8 cellular contexts compared by ENCODE assay signal in the genomic region with DNA sequence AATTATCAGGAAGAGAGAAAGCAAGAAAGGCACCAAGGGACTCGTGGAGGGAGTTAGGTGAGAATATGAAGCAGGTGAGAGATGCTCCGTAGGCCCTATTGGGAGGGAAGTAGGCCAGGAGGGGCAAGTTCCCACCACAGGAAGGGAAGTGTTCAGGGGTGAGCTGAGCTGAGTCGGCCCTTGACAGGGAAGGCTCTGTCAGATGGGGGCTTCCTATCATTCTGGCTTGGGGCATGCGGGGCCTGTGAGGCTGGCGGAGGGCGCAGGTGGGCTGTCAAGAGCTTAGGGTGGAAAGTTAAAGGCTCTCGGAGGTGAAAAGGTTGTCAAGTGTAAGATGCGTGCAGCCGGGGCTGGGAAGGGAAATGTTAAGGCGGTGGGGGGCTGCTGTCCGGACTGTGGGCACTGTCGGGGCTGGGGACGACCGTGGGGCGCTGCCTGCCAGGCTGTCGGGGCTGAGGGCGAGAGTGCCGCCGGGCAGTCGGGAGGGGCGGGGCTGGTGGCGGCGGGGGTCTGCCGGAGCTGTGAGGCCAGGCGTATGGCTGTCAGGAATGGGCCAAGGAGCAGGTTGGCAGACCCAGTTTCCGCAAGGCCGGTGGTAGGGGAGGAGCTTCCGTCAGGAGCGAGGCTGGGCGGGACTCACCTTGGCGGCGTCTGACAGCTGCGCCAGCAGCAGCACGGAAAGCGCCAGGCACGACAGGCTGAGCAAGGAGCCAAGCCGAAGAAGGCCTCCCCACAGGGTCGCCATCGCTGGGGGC. TPM values are rescaled to one million over a fixed set of nuclear protein-coding genes. Genes with fewer than 3 reads are reported as not detected.
DNase-seq lines count a peak whose midpoint lies in the region; ATAC-seq and TF ChIP-seq lines count a peak whose summit lies in the region.

No MANE protein-coding gene starts in this region.

- POLR2A ChIA-PET in naive thymus-derived CD8-positive, alpha-beta T cell (lab: Charles Lee) = interaction anchor here (0.6 to 2.3 kb wide), 15 partner anchors 9 to 977 kb away, joined by 3 to 23 read pairs (median 3); partner anchors contain the start of genes AKIP1, EIF3F, NRIP3 and RPL27A

- H3K27ac Mint-ChIP-seq in naive thymus-derived CD8-positive, alpha-beta T cell = peak overlapping the region; percentile 97 to 99 (median 98)

- TF ChIP-seq CTCF in GM20000 (IDR thresholded peaks at IDR 0.05; ENCODE audit: extremely low read depth, missing control alignments) = no peak

- no peaks in the 10 kb centered on the region for H3K27me3 Mint-ChIP-seq in activated T-cell treated with anti-CD3 and anti-CD28 coated beads, Interleukin-2, amount 50 U/mL, for 4 hours (ENCODE audit: low read depth)
- no peaks in the 10 kb centered on the region for H3K27me3 Mint-ChIP-seq in naive thymus-derived CD8-positive, alpha-beta T cell

- peak overlapping the region; percentile 80 for H3K4me3 ChIP-seq in NT2/D1 (ENCODE audit: insufficient read length, low read depth)

- DNase-seq in COLO668 (lab: John Stamatoyannopoulos, UW; ENCODE audit: unreplicated experiment) (peak; percentile 88), GM20000 (ENCODE audit: low spot score) (peak; percentile 88), HS-27A (ENCODE audit: low read depth) (peak; percentile 53), NT2/D1 (ENCODE audit: low read depth, low spot score) (peak; percentile 32), erythroblast (lab: John Stamatoyannopoulos, UW) (peak; percentile 91 to 92)
- peak; percentile 71 for DNase-seq in activated T-cell treated with anti-CD3 and anti-CD28 coated beads, Interleukin-2, amount 50 U/mL, for 4 hours
- DNase-seq in naive thymus-derived CD8-positive, alpha-beta T cell = peak; percentile 57 to 86 (median 73)
- DNase-seq in stimulated activated naive CD4-positive, alpha-beta T cell treated with Interleukin-2 at 50 U/mL for 16 hours (lab: John Stamatoyannopoulos, UW) = peak; percentile 80

- peaks cover 3% of the 10 kb centered on the region for H3K36me3 ChIP-seq in NT2/D1 (ENCODE audit: insufficient read depth, insufficient read length, low read length)

- H3K4me1 ChIP-seq in NT2/D1 (ENCODE audit: insufficient read depth, insufficient read length) = no peaks in the 10 kb centered on the region

- H3K4me1 Mint-ChIP-seq in activated T-cell treated with anti-CD3 and anti-CD28 coated beads, Interleukin-2, amount 50 U/mL, for 4 hours (ENCODE audit: low read depth) = peaks cover 29% of the 10 kb centered on the region
- H3K4me1 Mint-ChIP-seq in naive thymus-derived CD8-positive, alpha-beta T cell = peaks cover 16 to 49% (median 40%) of the 10 kb centered on the region in 4 donors

- TF ChIP-seq POLR2A in erythroblast (IDR thresholded peaks at IDR 0.05; ENCODE audit: low read length) = no peak

- H3K9ac ChIP-seq in NT2/D1 (ENCODE audit: insufficient read length, low read depth) = peak overlapping the region; percentile 94

- no peaks in the 10 kb centered on the region for H3K9me3 Mint-ChIP-seq in activated T-cell treated with anti-CD3 and anti-CD28 coated beads, Interleukin-2, amount 50 U/mL, for 4 hours
- H3K9me3 Mint-ChIP-seq in naive thymus-derived CD8-positive, alpha-beta T cell = no peaks in the 10 kb centered on the region

- H3K9me3 ChIP-seq in NT2/D1 (ENCODE audit: insufficient read depth, low read length) = no peaks in the 10 kb centered on the region

- H3K27me3 ChIP-seq in NT2/D1 (ENCODE audit: insufficient read depth, insufficient read length) = no peaks in the 10 kb centered on the region

- peak; percentile 79 to 81 for ATAC-seq in activated T-cell treated with anti-CD3 and anti-CD28 coated beads, Interleukin-2, amount 50 U/mL, for 4 hours
- peak; percentile 81 to 83 for ATAC-seq in naive thymus-derived CD8-positive, alpha-beta T cell

- peak overlapping the region; percentile 99 for H3K4me3 Mint-ChIP-seq in activated T-cell treated with anti-CD3 and anti-CD28 coated beads, Interleukin-2, amount 50 U/mL, for 4 hours
- peak overlapping the region; percentile 94 to 100 (median 98) for H3K4me3 Mint-ChIP-seq in naive thymus-derived CD8-positive, alpha-beta T cell

- peaks cover 10% of the 10 kb centered on the region for H3K36me3 Mint-ChIP-seq in activated T-cell treated with anti-CD3 and anti-CD28 coated beads, Interleukin-2, amount 50 U/mL, for 4 hours (ENCODE audit: insufficient read depth)
- peaks cover 0 to 17% (median 0%) of the 10 kb centered on the region in 3 donors for H3K36me3 Mint-ChIP-seq in naive thymus-derived CD8-positive, alpha-beta T cell

RNA-seq across cellular contexts. Expression of gene TMEM9B, which starts 0.5 kb away (rescaled TPM):
- 10 to 100 TPM; 25.6 to 28.9 (median 28.6) TPM for total RNA-seq in activated T-cell treated with anti-CD3 and anti-CD28 coated beads, Interleukin-2, amount 50 U/mL, for 4 hours
- total RNA-seq in naive thymus-derived CD8-positive, alpha-beta T cell = 10 to 100 TPM; 31.6 to 32.7 TPM
- 100 to 1,000 TPM in 1 of 3 donors, 10 to 100 TPM in 2; 80.3 to 103 (median 90.6) TPM for polyA plus RNA-seq in naive thymus-derived CD8-positive, alpha-beta T cell

RNA-seq across cellular contexts. Expression of gene ASCL3, which starts 20.9 kb away (rescaled TPM):
- total RNA-seq in activated T-cell treated with anti-CD3 and anti-CD28 coated beads, Interleukin-2, amount 50 U/mL, for 4 hours = not detected
- total RNA-seq in naive thymus-derived CD8-positive, alpha-beta T cell = not detected
- polyA plus RNA-seq in naive thymus-derived CD8-positive, alpha-beta T cell = not detected

RNA-seq across cellular contexts. Expression of gene C11orf16, which starts 31.0 kb away (rescaled TPM):
- total RNA-seq in activated T-cell treated with anti-CD3 and anti-CD28 coated beads, Interleukin-2, amount 50 U/mL, for 4 hours = not detected
- total RNA-seq in naive thymus-derived CD8-positive, alpha-beta T cell = not detected
- under 1 TPM in 1 of 3 donors, not detected in 2; 0.09 TPM for polyA plus RNA-seq in naive thymus-derived CD8-positive, alpha-beta T cell

RNA-seq across cellular contexts. Expression of gene NRIP3, which starts 40.1 kb away (rescaled TPM):
- 1 to 10 TPM; 1.9 to 2.4 (median 2.0) TPM for total RNA-seq in activated T-cell treated with anti-CD3 and anti-CD28 coated beads, Interleukin-2, amount 50 U/mL, for 4 hours
- under 1 TPM; 0.34 to 0.96 TPM for total RNA-seq in naive thymus-derived CD8-positive, alpha-beta T cell
- under 1 TPM in 1 of 3 donors, not detected in 2; 0.53 TPM for polyA plus RNA-seq in naive thymus-derived CD8-positive, alpha-beta T cell

RNA-seq across cellular contexts. Expression of gene AKIP1, which starts 52.8 kb away (rescaled TPM):
- total RNA-seq in activated T-cell treated with anti-CD3 and anti-CD28 coated beads, Interleukin-2, amount 50 U/mL, for 4 hours = 10 to 100 TPM; 18.2 to 25.6 (median 25.6) TPM
- 10 to 100 TPM; 17.1 to 17.6 TPM for total RNA-seq in naive thymus-derived CD8-positive, alpha-beta T cell
- polyA plus RNA-seq in naive thymus-derived CD8-positive, alpha-beta T cell = 10 to 100 TPM; 14.9 to 18.0 (median 15.7) TPM

Comparison
In these comparisons a context has a peak if more than half of its experiments do, and no peak if none do; other contexts are left out.
1. Peak in every context shown above with its lines: DNase-seq, ATAC-seq and H3K4me3 ChIP-seq.
2. DNase-seq: peak in every context shown above with its lines; median percentile 92 in erythroblast; 88 in COLO668; 88 in GM20000; 80 in stimulated activated naive CD4-positive, alpha-beta T cell treated with Interleukin-2 at 50 U/mL for 16 hours; 73 in naive thymus-derived CD8-positive, alpha-beta T cell; 71 in activated T-cell treated with anti-CD3 and anti-CD28 coated beads, Interleukin-2, amount 50 U/mL, for 4 hours; 53 in HS-27A; 32 in NT2/D1.